ENCODE assay signal across 21 cellular contexts in the genomic region with DNA sequence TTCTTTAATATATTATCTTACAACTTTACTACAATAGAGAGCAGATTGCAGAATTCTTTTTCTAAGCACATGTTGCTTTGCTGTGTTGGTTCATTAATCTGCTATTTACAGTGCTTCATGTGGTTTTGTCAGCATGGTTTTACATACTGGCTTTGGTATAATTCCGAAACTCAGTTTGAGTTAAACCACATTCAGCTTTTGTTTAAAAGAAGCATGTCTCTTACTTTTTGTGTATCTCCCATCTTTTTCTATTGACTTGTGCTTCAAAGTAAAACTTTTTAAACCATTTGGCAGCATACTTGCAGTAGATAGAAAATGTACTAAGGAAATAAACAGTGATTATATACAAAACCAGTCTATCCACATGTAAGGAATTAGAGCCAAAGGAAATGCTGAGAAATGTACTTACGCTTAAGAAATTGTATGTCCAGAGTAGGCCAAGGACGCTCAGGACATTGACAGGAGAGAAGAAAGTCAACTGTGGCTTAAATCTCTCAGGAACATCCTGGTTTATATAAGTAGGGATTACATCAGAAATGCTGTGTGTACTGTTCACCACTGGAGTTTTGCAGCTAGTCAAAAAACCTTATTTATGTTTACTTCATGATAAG.
DNase-seq lines count a peak whose midpoint lies in the region; TF ChIP-seq lines count a peak whose summit lies in the region.
"Had no signal": no experiment of that assay in that cellular context is flagged by ENCODE, and none has a peak within 500 bp of the region (broad histone marks: within the 10 kb centered on the region; RNA-seq: fewer than 3 reads in every experiment).

No MANE protein-coding gene starts in this region.

- H3K79me2 ChIP-seq in SK-N-SH (ENCODE audit: insufficient read depth): no peaks in the 10 kb centered on the region

- intact Hi-C loops in spleen (cut with DNase I; ENCODE audit: low total_unique reads): no loop called here

- no peak for TF ChIP-seq EP300 in SK-N-SH (IDR thresholded peaks at IDR 0.05; ENCODE audit: borderline replicate concordance in 1 of 2, low read depth in 1 of 2, low read length in 1 of 2)

- DNase-seq in GM12865 (ENCODE audit: low read depth) (peak; percentile 68), astrocyte of the cerebellum (ENCODE audit: low read depth) (peak; percentile 69), myocyte (ENCODE audit: low read depth) (peak; percentile 44), NCI-H1436 treated with DMSO at 0.1 percent for 48 hours (lab: John Stamatoyannopoulos, UW) (no peak), SK-N-SH (no peak), spleen (no peak)
- DNase-seq in Jurkat, Clone E6-1 (ENCODE audit: low read depth, low spot score): peak; percentile 64
- DNase-seq: activated B cell treated with CpG ODN at 0.5 μM for 24 hours; activated naive CD8-positive, alpha-beta T cell treated with anti-CD3 and anti-CD28 coated beads for 36 hours; AML-193; effector CD4-positive, alpha-beta T cell; GM23248; heart left ventricle; kidney; mesendoderm; NCI-H1930; NCI-H510A; OCI-M1; SIG-M5; stimulated activated CD4-positive, alpha-beta T cell treated with anti-CD3 and anti-CD28 coated beads, Interleukin-12 subunit alpha, Interleukin-12 subunit beta, amount 100 ng/mL, for 4 hours had no signal

- H4K20me1 ChIP-seq in SK-N-SH (ENCODE audit: insufficient read depth): no peaks in the 10 kb centered on the region

- WGBS in SK-N-SH (ENCODE audit: low lambda C conversion rate): 96% methylated on average over 3 of the region's 3 CpGs
- WGBS in spleen, 5 donors: 69 to 83% (median 77%) methylated on average over 3 of the region's 3 CpGs

- H3K27ac ChIP-seq in SK-N-SH (ENCODE audit: low read depth in 2 of 2, low read length in 1 of 2) (no peak overlapping the region), spleen (peak overlapping the region in 1 of 8 donors; percentile 9)
- H3K27ac ChIP-seq: cardiac muscle cell, GM23248, heart left ventricle had no signal

- TF ChIP-seq CTCF in GM12865 (IDR thresholded peaks at IDR 0.05; ENCODE audit: insufficient read depth, low read depth, low read length, missing control alignments) (no peak), astrocyte of the cerebellum (IDR thresholded peaks at IDR 0.05; ENCODE audit: low read depth, low read length, missing control alignments) (no peak), SK-N-SH (IDR thresholded peaks at IDR 0.05) (no peak), spleen (IDR thresholded peaks at IDR 0.05 in 8 of 11, conservative IDR thresholded peaks at IDR 0.05 in 3 of 11) (no peak)

- POLR2A ChIA-PET in SK-N-SH (lab: Yijun Ruan, JAX): no interaction called here

- H3K36me3 ChIP-seq in SK-N-SH (replicated peaks in 1 of 2; ENCODE audit: control insufficient read depth in 1 of 2, insufficient read depth in 2 of 2, low read length in 1 of 2) (peaks cover 0 to 2% of the 10 kb centered on the region in 2 experiments), spleen (peaks cover 0 to 4% (median 0%) of the 10 kb centered on the region in 6 donors)
- H3K36me3 ChIP-seq: cardiac muscle cell had no signal

- CTCF ChIA-PET in SK-N-SH (lab: Yijun Ruan, JAX): interaction anchor here (1.1 to 2.0 kb wide), 2 partner anchors 11 to 729 kb away, joined by 7 to 8 read pairs; no protein-coding TSS in a partner anchor

- no peak for TF ChIP-seq POLR2A in spleen (IDR thresholded peaks at IDR 0.05)

- H3F3A ChIP-seq in SK-N-SH (replicated peaks; ENCODE audit: insufficient read depth): no peaks in the 10 kb centered on the region

- H3K4me2 ChIP-seq in SK-N-SH: no peak overlapping the region

- H3K4me3 ChIP-seq in GM12865 (ENCODE audit: low read depth, low read length): no peak overlapping the region
- no peak overlapping the region for H3K4me3 ChIP-seq in Jurkat, Clone E6-1 (ENCODE audit: low read length)
- no peak overlapping the region for H3K4me3 ChIP-seq in astrocyte of the cerebellum (ENCODE audit: low read depth, low read length)
- no peak overlapping the region for H3K4me3 ChIP-seq in SK-N-SH (ENCODE audit: low read depth in 2 of 2, low read length in 1 of 2)
- H3K4me3 ChIP-seq in spleen: no peak overlapping the region
- H3K4me3 ChIP-seq: cardiac muscle cell, GM23248, heart left ventricle had no signal

- H3K9me2 ChIP-seq in SK-N-SH: no peaks in the 10 kb centered on the region

- no peak for TF ChIP-seq RAD21 in SK-N-SH (IDR thresholded peaks at IDR 0.05; ENCODE audit: low read length)

- in situ Hi-C loops in astrocyte of the cerebellum (cut with HindIII; ENCODE audit: low sequenced_read_pairs): loop anchor here (10.0 kb wide), 1 partner anchor 742 kb away; no protein-coding TSS in a partner anchor

- no peaks in the 10 kb centered on the region for H3K9me3 ChIP-seq in SK-N-SH
- no peaks in the 10 kb centered on the region for H3K9me3 ChIP-seq in spleen
- H3K9me3 ChIP-seq: heart left ventricle had no signal

- H2AFZ ChIP-seq in SK-N-SH (ENCODE audit: low read depth): no peak overlapping the region
- H2AFZ ChIP-seq: GM23248 had no signal

- no peak overlapping the region for H3K9ac ChIP-seq in SK-N-SH
- H3K9ac ChIP-seq: GM23248 had no signal

- H3K27me3 ChIP-seq in SK-N-SH (ENCODE audit: insufficient read depth): no peaks in the 10 kb centered on the region
- H3K27me3 ChIP-seq in spleen (replicated peaks in 1 of 7): no peaks in the 10 kb centered on the region
- H3K27me3 ChIP-seq: cardiac muscle cell, heart left ventricle had no signal

- H3K4me1 ChIP-seq in SK-N-SH (ENCODE audit: control insufficient read depth in 1 of 2, insufficient read depth in 2 of 2, low read depth in 1 of 2, low read length in 1 of 2) (peaks cover 0 to 7% of the 10 kb centered on the region in 2 experiments; a peak in 3 of 4 replicates), spleen (peaks cover 0 to 10% (median 4%) of the 10 kb centered on the region in 6 donors)

TF ChIP-seq in SK-N-SH, 30 proteins besides CTCF, POLR2A, EP300 and RAD21 (continues in another document):
- no peak for TF ChIP-seq NRF1 (IDR thresholded peaks at IDR 0.05; ENCODE audit: low read depth, low read length)
- no peak for TF ChIP-seq RFX5 (IDR thresholded peaks at IDR 0.05; ENCODE audit: low read length)
- TF ChIP-seq NFIC (IDR thresholded peaks at IDR 0.05; ENCODE audit: borderline replicate concordance): no peak
- TF ChIP-seq, protein P1, sequence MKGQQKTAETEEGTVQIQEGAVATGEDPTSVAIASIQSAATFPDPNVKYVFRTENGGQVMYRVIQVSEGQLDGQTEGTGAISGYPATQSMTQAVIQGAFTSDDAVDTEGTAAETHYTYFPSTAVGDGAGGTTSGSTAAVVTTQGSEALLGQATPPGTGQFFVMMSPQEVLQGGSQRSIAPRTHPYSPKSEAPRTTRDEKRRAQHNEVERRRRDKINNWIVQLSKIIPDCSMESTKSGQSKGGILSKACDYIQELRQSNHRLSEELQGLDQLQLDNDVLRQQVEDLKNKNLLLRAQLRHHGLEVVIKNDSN (IDR thresholded peaks at IDR 0.05; ENCODE audit: borderline replicate concordance, low read depth): no peak
- TF ChIP-seq TCF12 (IDR thresholded peaks at IDR 0.05): no peak
- TF ChIP-seq GATA2 (CRISPR knock-in tag; IDR thresholded peaks at IDR 0.05): no peak
- TF ChIP-seq, protein P2, sequence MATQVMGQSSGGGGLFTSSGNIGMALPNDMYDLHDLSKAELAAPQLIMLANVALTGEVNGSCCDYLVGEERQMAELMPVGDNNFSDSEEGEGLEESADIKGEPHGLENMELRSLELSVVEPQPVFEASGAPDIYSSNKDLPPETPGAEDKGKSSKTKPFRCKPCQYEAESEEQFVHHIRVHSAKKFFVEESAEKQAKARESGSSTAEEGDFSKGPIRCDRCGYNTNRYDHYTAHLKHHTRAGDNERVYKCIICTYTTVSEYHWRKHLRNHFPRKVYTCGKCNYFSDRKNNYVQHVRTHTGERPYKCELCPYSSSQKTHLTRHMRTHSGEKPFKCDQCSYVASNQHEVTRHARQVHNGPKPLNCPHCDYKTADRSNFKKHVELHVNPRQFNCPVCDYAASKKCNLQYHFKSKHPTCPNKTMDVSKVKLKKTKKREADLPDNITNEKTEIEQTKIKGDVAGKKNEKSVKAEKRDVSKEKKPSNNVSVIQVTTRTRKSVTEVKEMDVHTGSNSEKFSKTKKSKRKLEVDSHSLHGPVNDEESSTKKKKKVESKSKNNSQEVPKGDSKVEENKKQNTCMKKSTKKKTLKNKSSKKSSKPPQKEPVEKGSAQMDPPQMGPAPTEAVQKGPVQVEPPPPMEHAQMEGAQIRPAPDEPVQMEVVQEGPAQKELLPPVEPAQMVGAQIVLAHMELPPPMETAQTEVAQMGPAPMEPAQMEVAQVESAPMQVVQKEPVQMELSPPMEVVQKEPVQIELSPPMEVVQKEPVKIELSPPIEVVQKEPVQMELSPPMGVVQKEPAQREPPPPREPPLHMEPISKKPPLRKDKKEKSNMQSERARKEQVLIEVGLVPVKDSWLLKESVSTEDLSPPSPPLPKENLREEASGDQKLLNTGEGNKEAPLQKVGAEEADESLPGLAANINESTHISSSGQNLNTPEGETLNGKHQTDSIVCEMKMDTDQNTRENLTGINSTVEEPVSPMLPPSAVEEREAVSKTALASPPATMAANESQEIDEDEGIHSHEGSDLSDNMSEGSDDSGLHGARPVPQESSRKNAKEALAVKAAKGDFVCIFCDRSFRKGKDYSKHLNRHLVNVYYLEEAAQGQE (IDR thresholded peaks at IDR 0.05; ENCODE audit: low read depth, low read length): no peak
- no peak for TF ChIP-seq GABPA (IDR thresholded peaks at IDR 0.05; ENCODE audit: low read depth)
- TF ChIP-seq, protein P3, sequence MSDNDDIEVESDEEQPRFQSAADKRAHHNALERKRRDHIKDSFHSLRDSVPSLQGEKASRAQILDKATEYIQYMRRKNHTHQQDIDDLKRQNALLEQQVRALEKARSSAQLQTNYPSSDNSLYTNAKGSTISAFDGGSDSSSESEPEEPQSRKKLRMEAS (IDR thresholded peaks at IDR 0.05; ENCODE audit: low read depth): no peak
- TF ChIP-seq JUND (IDR thresholded peaks at IDR 0.05): no peak
- no peak for TF ChIP-seq POLR2AphosphoS5 (IDR thresholded peaks at IDR 0.05; ENCODE audit: low read depth, low read length)
- TF ChIP-seq FOSL2 (IDR thresholded peaks at IDR 0.05; ENCODE audit: borderline replicate concordance, low read depth): no peak
- TF ChIP-seq, protein P4, sequence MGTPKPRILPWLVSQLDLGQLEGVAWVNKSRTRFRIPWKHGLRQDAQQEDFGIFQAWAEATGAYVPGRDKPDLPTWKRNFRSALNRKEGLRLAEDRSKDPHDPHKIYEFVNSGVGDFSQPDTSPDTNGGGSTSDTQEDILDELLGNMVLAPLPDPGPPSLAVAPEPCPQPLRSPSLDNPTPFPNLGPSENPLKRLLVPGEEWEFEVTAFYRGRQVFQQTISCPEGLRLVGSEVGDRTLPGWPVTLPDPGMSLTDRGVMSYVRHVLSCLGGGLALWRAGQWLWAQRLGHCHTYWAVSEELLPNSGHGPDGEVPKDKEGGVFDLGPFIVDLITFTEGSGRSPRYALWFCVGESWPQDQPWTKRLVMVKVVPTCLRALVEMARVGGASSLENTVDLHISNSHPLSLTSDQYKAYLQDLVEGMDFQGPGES (IDR thresholded peaks at IDR 0.05; ENCODE audit: low read depth, low read length): no peak
- TF ChIP-seq CHD2 (IDR thresholded peaks at IDR 0.05; ENCODE audit: low read length, partially characterized antibody): no peak
- TF ChIP-seq RCOR1 (IDR thresholded peaks at IDR 0.05; ENCODE audit: low read length): no peak
- no peak for TF ChIP-seq MXI1 (IDR thresholded peaks at IDR 0.05; ENCODE audit: low read depth, low read length)

Comparison
In these comparisons a context has a peak if more than half of its experiments do, and no peak if none do; other contexts are left out.
1. DNase-seq: peak in GM12865 (single experiment), Jurkat, Clone E6-1 (single experiment), astrocyte of the cerebellum (single experiment) and myocyte (single experiment); none in NCI-H1436 treated with DMSO at 0.1 percent for 48 hours (single experiment), SK-N-SH (single experiment) and spleen (single experiment).